ENCODE assay signal across 8 cellular contexts in the genomic region with DNA sequence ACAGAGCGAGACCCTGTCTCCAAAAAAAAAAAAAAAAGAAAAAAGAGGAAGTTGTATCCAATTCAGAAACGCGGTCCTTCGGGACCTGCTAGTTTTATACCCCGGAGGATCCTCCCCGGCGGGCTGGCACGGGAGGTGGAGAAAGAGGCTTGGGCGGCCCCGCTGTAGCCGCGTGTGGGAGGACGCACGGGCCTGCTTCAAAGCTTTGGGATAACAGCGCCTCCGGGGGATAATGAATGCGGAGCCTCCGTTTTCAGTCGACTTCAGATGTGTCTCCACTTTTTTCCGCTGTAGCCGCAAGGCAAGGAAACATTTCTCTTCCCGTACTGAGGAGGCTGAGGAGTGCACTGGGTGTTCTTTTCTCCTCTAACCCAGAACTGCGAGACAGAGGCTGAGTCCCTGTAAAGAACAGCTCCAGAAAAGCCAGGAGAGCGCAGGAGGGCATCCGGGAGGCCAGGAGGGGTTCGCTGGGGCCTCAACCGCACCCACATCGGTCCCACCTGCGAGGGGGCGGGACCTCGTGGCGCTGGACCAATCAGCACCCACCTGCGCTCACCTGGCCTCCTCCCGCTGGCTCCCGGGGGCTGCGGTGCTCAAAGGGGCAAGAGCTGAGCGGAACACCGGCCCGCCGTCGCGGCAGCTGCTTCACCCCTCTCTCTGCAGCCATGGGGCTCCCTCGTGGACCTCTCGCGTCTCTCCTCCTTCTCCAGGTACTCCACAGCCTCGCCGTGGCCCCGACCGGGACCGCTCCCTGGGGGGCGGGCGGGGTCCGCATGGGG. TPM values are rescaled to one million over a fixed set of nuclear protein-coding genes. Genes with fewer than 3 reads are reported as not detected.
DNase-seq lines count a peak whose midpoint lies in the region; ATAC-seq and TF ChIP-seq lines count a peak whose summit lies in the region.

Gene CDH3, plus strand, starts transcription at position 596 of the 779 bp plus-strand sequence. Its CDS starts 70 bp downstream, at position 666.

- H3K9me3 Mint-ChIP-seq in natural killer cell treated with Interleukin-12 subunit alpha and Interleukin-12 subunit beta and Interleukin-15 and Interleukin-18, amount 100 ng/mL, for 72 hours, result no peaks in the 10 kb centered on the region

- H3K36me3 ChIP-seq in heart left ventricle (no peaks in the 10 kb centered on the region), Peyer's patch (no peaks in the 10 kb centered on the region)

- peak in 1 of 3 donors; percentile 54 for DNase-seq in right cardiac atrium
- no peak for DNase-seq in heart left ventricle
- DNase-seq in Peyer's patch, result peak in 2 of 3 donors; percentile 58 to 74
- DNase-seq in ecto neural progenitor cell (ENCODE audit: low spot score), result peak; percentile 71
- DNase-seq in natural killer cell treated with Interleukin-12 subunit alpha and Interleukin-12 subunit beta and Interleukin-15 and Interleukin-18, amount 100 ng/mL, for 72 hours (ENCODE audit: low spot score), result no peak
- no peak for DNase-seq in OCI-M1 (lab: John Stamatoyannopoulos, UW)

- H3K9me3 ChIP-seq in right cardiac atrium (ENCODE audit: control insufficient read depth, low read length) (no peaks in the 10 kb centered on the region), heart left ventricle (no peaks in the 10 kb centered on the region), Peyer's patch (no peaks in the 10 kb centered on the region)

- H3K36me3 Mint-ChIP-seq in natural killer cell treated with Interleukin-12 subunit alpha and Interleukin-12 subunit beta and Interleukin-15 and Interleukin-18, amount 100 ng/mL, for 72 hours, result peaks cover 4% of the 10 kb centered on the region

- H3K4me1 ChIP-seq in right cardiac atrium (ENCODE audit: control insufficient read depth, insufficient read depth, low read length), result no peaks in the 10 kb centered on the region
- H3K4me1 ChIP-seq in heart left ventricle, result peaks cover 0 to 27% (median 10%) of the 10 kb centered on the region in 12 donors
- H3K4me1 ChIP-seq in Peyer's patch, result peaks cover 0 to 29% (median 11%) of the 10 kb centered on the region in 4 donors

- H3K4me3 Mint-ChIP-seq in natural killer cell treated with Interleukin-12 subunit alpha and Interleukin-12 subunit beta and Interleukin-15 and Interleukin-18, amount 100 ng/mL, for 72 hours, result peak within 1 kb of the TSS; percentile 49

- no peak for TF ChIP-seq POLR2A in heart left ventricle (IDR thresholded peaks at IDR 0.05)
- TF ChIP-seq POLR2A in Peyer's patch (IDR thresholded peaks at IDR 0.05), result no peak

- no peak within 1 kb of the TSS for H3K27ac ChIP-seq in right cardiac atrium (ENCODE audit: low read length)
- H3K27ac ChIP-seq in heart left ventricle, result no peak within 1 kb of the TSS
- H3K27ac ChIP-seq in Peyer's patch, result peak within 1 kb of the TSS in 1 of 4 donors; percentile 42

- H3K27ac Mint-ChIP-seq in natural killer cell treated with Interleukin-12 subunit alpha and Interleukin-12 subunit beta and Interleukin-15 and Interleukin-18, amount 100 ng/mL, for 72 hours, result no peak within 1 kb of the TSS

- TF ChIP-seq CTCF in heart left ventricle (IDR thresholded peaks at IDR 0.05), result no peak
- no peak for TF ChIP-seq CTCF in Peyer's patch (IDR thresholded peaks at IDR 0.05)

- 2% methylated on average over 53 of the region's 53 CpGs for WGBS in right cardiac atrium
- 1 to 3% (median 2%) methylated on average over 28 to 53 of the region's 53 CpGs for WGBS in heart left ventricle, 4 donors

- ATAC-seq in right cardiac atrium (peak; percentile 18 to 39), heart left ventricle (no peak), HG03521 (IDR thresholded peaks at IDR 0.05; ENCODE audit: unreplicated experiment) (no peak), GM21515 (IDR thresholded peaks at IDR 0.05; ENCODE audit: unreplicated experiment) (no peak)
- peak in 1 of 2 donors; percentile 43 for ATAC-seq in natural killer cell treated with Interleukin-12 subunit alpha and Interleukin-12 subunit beta and Interleukin-15 and Interleukin-18, amount 100 ng/mL, for 72 hours

- H3K4me3 ChIP-seq in right cardiac atrium (ENCODE audit: low read length) (no peak within 1 kb of the TSS), heart left ventricle (peak within 1 kb of the TSS in 2 of 12 donors; percentile 21 to 26), Peyer's patch (peak within 1 kb of the TSS; percentile 16 to 57 (median 35))

- peaks cover 29 to 43% of the 10 kb centered on the region in 2 donors for H3K27me3 Mint-ChIP-seq in natural killer cell treated with Interleukin-12 subunit alpha and Interleukin-12 subunit beta and Interleukin-15 and Interleukin-18, amount 100 ng/mL, for 72 hours

- H3K27me3 ChIP-seq in right cardiac atrium (ENCODE audit: control insufficient read depth, insufficient read depth) (no peaks in the 10 kb centered on the region), heart left ventricle (peaks cover 23 to 88% (median 57%) of the 10 kb centered on the region in 9 donors), Peyer's patch (peaks cover 0 to 30% of the 10 kb centered on the region in 2 donors)

- intact Hi-C loops in right cardiac atrium (cut with DNase I), result no loop called here
- intact Hi-C loops in heart left ventricle (cut with DNase I), result no loop called here

- peaks cover 11 to 14% of the 10 kb centered on the region in 2 donors for H3K4me1 Mint-ChIP-seq in natural killer cell treated with Interleukin-12 subunit alpha and Interleukin-12 subunit beta and Interleukin-15 and Interleukin-18, amount 100 ng/mL, for 72 hours (ENCODE audit: low read depth in 2 of 2)

RNA-seq across cellular contexts. Expression of gene CDH3, which starts in this region (rescaled TPM):
- total RNA-seq in right cardiac atrium (under 1 TPM in 3 of 4 donors, not detected in 1; 0.14 to 0.29 (median 0.25) TPM), heart left ventricle (1 to 10 TPM in 1 of 9 donors, not detected in 8; 3.8 TPM), Peyer's patch (1 to 10 TPM in 1 of 4 donors, under 1 TPM in 1, not detected in 2; 0.80 to 1.8 TPM)
- polyA plus RNA-seq in right cardiac atrium (0.09 TPM), heart left ventricle (under 1 TPM in 1 of 2 donors, not detected in 1; 0.01 TPM)
- 1 to 10 TPM in 1 of 2 donors, under 1 TPM in 1; 0.88 to 2.3 TPM for total RNA-seq in natural killer cell treated with Interleukin-12 subunit alpha and Interleukin-12 subunit beta and Interleukin-15 and Interleukin-18, amount 100 ng/mL, for 72 hours

Comparison
In these comparisons a context has a peak if more than half of its experiments do, and no peak if none do; other contexts are left out.
1. Peak in ATAC-seq in right cardiac atrium; RNA of the gene not detected or under 1 TPM.
2. DNase-seq: peak in Peyer's patch (2 of 3) and ecto neural progenitor cell (single experiment); none in heart left ventricle (0 of 5), natural killer cell treated with Interleukin-12 subunit alpha and Interleukin-12 subunit beta and Interleukin-15 and Interleukin-18, amount 100 ng/mL, for 72 hours (single experiment) and OCI-M1 (single experiment).